In genomic region chr11:14380125-14380936, GRCh38 we compare ENCODE assay signal across 8 cellular contexts.
A peak's percentile ranks its signal among the peaks of the same experiment; 100 is the strongest.
DNase-seq lines count a peak whose midpoint lies in the region; ATAC-seq and TF ChIP-seq lines count a peak whose summit lies in the region.

No MANE protein-coding gene starts in this region.

- H3K9ac ChIP-seq in SK-N-MC (ENCODE audit: insufficient read length) (no peak overlapping the region), rectal smooth muscle tissue (ENCODE audit: low read length) (no peak overlapping the region)

- peak overlapping the region; percentile 74 for H3K4me3 ChIP-seq in DOHH2 (ENCODE audit: low read length)
- H3K4me3 ChIP-seq in SK-N-MC, result peak overlapping the region; percentile 70
- peak overlapping the region; percentile 52 for H3K4me3 ChIP-seq in fibroblast of pulmonary artery (replicated peaks; ENCODE audit: low read depth, low read length)
- H3K4me3 ChIP-seq in rectal smooth muscle tissue (ENCODE audit: low read length), result peak overlapping the region; percentile 66

- H3K9me2 ChIP-seq in DOHH2 (replicated peaks; ENCODE audit: control insufficient read depth, low read length), result no peaks in the 10 kb centered on the region

- H3F3A ChIP-seq in DOHH2 (ENCODE audit: control insufficient read depth, insufficient read depth), result no peaks in the 10 kb centered on the region

- no peaks in the 10 kb centered on the region for H3K36me3 ChIP-seq in DOHH2 (ENCODE audit: control insufficient read depth, low read length)
- no peaks in the 10 kb centered on the region for H3K36me3 ChIP-seq in SK-N-MC (ENCODE audit: insufficient read depth, low read length)
- H3K36me3 ChIP-seq in rectal smooth muscle tissue (ENCODE audit: control insufficient read depth, insufficient read depth, low read length), result no peaks in the 10 kb centered on the region

- H3K9me3 ChIP-seq in DOHH2 (ENCODE audit: control insufficient read depth, insufficient read depth, low read length) (no peaks in the 10 kb centered on the region), SK-N-MC (ENCODE audit: low read depth, low read length) (no peaks in the 10 kb centered on the region)

- H3K27ac ChIP-seq in DOHH2 (ENCODE audit: low read depth, low read length) (no peak overlapping the region), SK-N-MC (no peak overlapping the region), rectal smooth muscle tissue (ENCODE audit: low read depth, low read length) (no peak overlapping the region)

- no peak for ATAC-seq in GM18867 (IDR thresholded peaks at IDR 0.05; ENCODE audit: unreplicated experiment)
- ATAC-seq in GM21360 (IDR thresholded peaks at IDR 0.05; ENCODE audit: unreplicated experiment), result no peak
- ATAC-seq in HG02885 (IDR thresholded peaks at IDR 0.05; ENCODE audit: poor library complexity, unreplicated experiment), result no peak

- DNase-seq in SK-N-MC (ENCODE audit: low read depth, low spot score) (no peak), fibroblast of pulmonary artery (ENCODE audit: low read depth) (no peak), OCI-M2 (lab: John Stamatoyannopoulos, UW; ENCODE audit: unreplicated experiment) (no peak)

- H3K4me2 ChIP-seq in DOHH2 (ENCODE audit: low read length), result peak overlapping the region; percentile 84

- H4K20me1 ChIP-seq in DOHH2 (ENCODE audit: control insufficient read depth, insufficient read depth, low read depth, low read length), result no peaks in the 10 kb centered on the region

- H3K27me3 ChIP-seq in DOHH2 (ENCODE audit: control insufficient read depth, low read length) (peaks cover 31% of the 10 kb centered on the region), rectal smooth muscle tissue (ENCODE audit: control insufficient read depth, insufficient read depth, low read length) (no peaks in the 10 kb centered on the region)

- TF ChIP-seq CTCF in DOHH2 (IDR thresholded peaks at IDR 0.05; ENCODE audit: low read depth, low read length, poor library complexity, severe bottlenecking) (no peak), fibroblast of pulmonary artery (IDR thresholded peaks at IDR 0.05; ENCODE audit: low read length, missing control alignments) (no peak)

- H3K79me2 ChIP-seq in DOHH2 (ENCODE audit: control insufficient read depth, low read length), result no peaks in the 10 kb centered on the region

- H3K4me1 ChIP-seq in DOHH2 (ENCODE audit: control insufficient read depth, low read length) (peaks cover 15% of the 10 kb centered on the region), rectal smooth muscle tissue (ENCODE audit: control insufficient read depth, insufficient read depth, low read length) (peaks cover 5% of the 10 kb centered on the region)
